Comparison of ENCODE assay signal across 26 cellular contexts in the genomic region with DNA sequence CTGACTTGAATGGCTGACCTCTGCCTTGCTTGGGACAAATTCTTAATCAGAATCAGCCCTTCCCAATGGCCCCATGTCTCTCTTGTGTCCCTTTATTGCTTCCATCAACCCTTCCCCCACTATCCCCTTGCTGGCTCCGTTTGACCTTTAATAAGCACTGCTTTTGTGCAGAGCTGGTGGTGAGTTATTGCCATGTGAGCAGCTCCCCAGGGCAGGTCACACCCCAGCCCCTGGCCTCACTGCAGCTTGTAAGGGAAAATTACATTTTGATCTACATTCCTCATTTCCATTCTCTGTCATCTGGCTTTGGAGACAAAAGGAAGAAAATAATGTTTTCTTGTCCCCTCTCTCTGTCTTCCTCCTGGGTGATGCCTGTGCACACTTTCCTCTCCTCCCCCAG.
"Had no signal": no experiment of that assay in that cellular context is flagged by ENCODE, and none has a peak within 500 bp of the region (broad histone marks: within the 10 kb centered on the region; RNA-seq: fewer than 3 reads in every experiment).

No MANE protein-coding gene starts in this region.

- H3K9me3 Mint-ChIP-seq: type B pancreatic cell had no signal

- FAIRE-seq: endometrium, keratinocyte had no signal

- H3K4me3 Mint-ChIP-seq: activated CD4-positive, alpha-beta memory T cell treated with anti-CD3 and anti-CD28 coated beads, Interleukin-2, amount 10 ng/mL, durations not matched to agents 7 days and 5 days; activated CD4-positive, alpha-beta T cell treated with anti-CD3 and anti-CD28 coated beads, Interleukin-2, amount 10 ng/mL, durations not matched to agents 24 days and 14 days; activated naive CD4-positive, alpha-beta T cell treated with anti-CD3 and anti-CD28 coated beads, Interleukin-2, amount 50 U/mL, for 24 hours; activated naive CD8-positive, alpha-beta T cell treated with anti-CD3 and anti-CD28 coated beads, Interleukin-2, amount 50 U/mL, for 24 hours; activated T-cell treated with anti-CD3 and anti-CD28 coated beads, Interleukin-2, amount 50 U/mL, for 24 hours; naive B cell; stimulated activated memory B cell treated with anti-CD40 and anti-IgM and Interleukin-4, amounts not matched to agents 10 μg/mL and 1 μg/mL and 100 μg/mL, for 72 hours; stimulated activated naive CD8-positive, alpha-beta T cell treated with anti-CD3 and anti-CD28 coated beads, Interleukin-15, amount 100 ng/mL, for 72 hours; T-helper 17 cell; type B pancreatic cell had no signal

- ATAC-seq: activated naive CD8-positive, alpha-beta T cell treated with anti-CD3 and anti-CD28 coated beads, Interleukin-2, amount 50 U/mL, for 24 hours; gastrocnemius medialis; left cardiac atrium; left ventricle myocardium superior; stimulated activated memory B cell treated with anti-CD40 and anti-IgM and Interleukin-4, amounts not matched to agents 10 μg/mL and 1 μg/mL and 100 μg/mL, for 72 hours; stimulated activated naive CD8-positive, alpha-beta T cell treated with anti-CD3 and anti-CD28 coated beads, Interleukin-15, amount 100 ng/mL, for 72 hours; T-helper 17 cell had no signal

- H3K36me3 Mint-ChIP-seq: activated naive CD4-positive, alpha-beta T cell treated with anti-CD3 and anti-CD28 coated beads, Interleukin-2, amount 50 U/mL, for 24 hours; naive B cell; stimulated activated memory B cell treated with anti-CD40 and anti-IgM and Interleukin-4, amounts not matched to agents 10 μg/mL and 1 μg/mL and 100 μg/mL, for 72 hours; type B pancreatic cell had no signal

- H3K27ac Mint-ChIP-seq: activated CD4-positive, alpha-beta memory T cell treated with anti-CD3 and anti-CD28 coated beads, Interleukin-2, amount 10 ng/mL, durations not matched to agents 7 days and 5 days; activated CD4-positive, alpha-beta T cell treated with anti-CD3 and anti-CD28 coated beads, Interleukin-2, amount 10 ng/mL, durations not matched to agents 24 days and 14 days; activated naive CD4-positive, alpha-beta T cell treated with anti-CD3 and anti-CD28 coated beads, Interleukin-2, amount 50 U/mL, for 24 hours; activated naive CD8-positive, alpha-beta T cell treated with anti-CD3 and anti-CD28 coated beads, Interleukin-2, amount 50 U/mL, for 24 hours; activated T-cell treated with anti-CD3 and anti-CD28 coated beads, Interleukin-2, amount 50 U/mL, for 24 hours; naive B cell; stimulated activated memory B cell treated with anti-CD40 and anti-IgM and Interleukin-4, amounts not matched to agents 10 μg/mL and 1 μg/mL and 100 μg/mL, for 72 hours; stimulated activated naive CD8-positive, alpha-beta T cell treated with anti-CD3 and anti-CD28 coated beads, Interleukin-15, amount 100 ng/mL, for 72 hours; T-helper 17 cell; type B pancreatic cell had no signal

- DNase-seq: activated CD4-positive, alpha-beta memory T cell treated with anti-CD3 and anti-CD28 coated beads, Interleukin-2, amount 10 ng/mL, durations not matched to agents 7 days and 5 days; activated CD4-positive, alpha-beta T cell treated with anti-CD3 and anti-CD28 coated beads, Interleukin-2, amount 10 ng/mL, durations not matched to agents 24 days and 14 days; activated CD4-positive, CD25-positive, alpha-beta regulatory T cell treated with anti-CD3 and anti-CD28 coated beads, Interleukin-2, amount 50 U/mL, for 72 hours; activated CD8-positive, alpha-beta memory T cell treated with anti-CD3 and anti-CD28 coated beads, Interleukin-2, amount 50 U/mL, for 48 hours; activated gamma-delta T cell treated with Interleukin-2 at 50 U/mL for 16 hours; activated naive CD8-positive, alpha-beta T cell treated with anti-CD3 and anti-CD28 coated beads, Interleukin-2, amount 50 U/mL, for 24 hours; activated T-cell treated with anti-CD3 and anti-CD28 coated beads, Interleukin-2, amount 50 U/mL, for 24 hours; central memory CD4-positive, alpha-beta T cell; dermis blood vessel endothelial cell; effector CD4-positive, alpha-beta T cell; gastrocnemius medialis; left cardiac atrium; left ventricle myocardium superior; naive B cell; ovary; stimulated activated CD4-positive, alpha-beta T cell treated with anti-CD3 and anti-CD28 coated beads, Interleukin-1b, Interleukin-23, amount 100 ng/mL, for 48 hours; stimulated activated CD4-positive, alpha-beta T cell treated with anti-CD3 and anti-CD28 coated beads, Interleukin-4, amount 100 ng/mL, for 4 hours; stimulated activated CD8-positive, alpha-beta memory T cell treated with anti-CD3 and anti-CD28 coated beads, Interleukin-4, amount 100 ng/mL, for 48 hours; stimulated activated naive CD8-positive, alpha-beta T cell treated with anti-CD3 and anti-CD28 coated beads, Interleukin-15, amount 100 ng/mL, for 72 hours; substantia nigra; T-helper 17 cell had no signal

- H3K4me1 Mint-ChIP-seq: activated CD4-positive, alpha-beta memory T cell treated with anti-CD3 and anti-CD28 coated beads, Interleukin-2, amount 10 ng/mL, durations not matched to agents 7 days and 5 days; activated CD4-positive, alpha-beta T cell treated with anti-CD3 and anti-CD28 coated beads, Interleukin-2, amount 10 ng/mL, durations not matched to agents 24 days and 14 days; activated naive CD4-positive, alpha-beta T cell treated with anti-CD3 and anti-CD28 coated beads, Interleukin-2, amount 50 U/mL, for 24 hours; activated naive CD8-positive, alpha-beta T cell treated with anti-CD3 and anti-CD28 coated beads, Interleukin-2, amount 50 U/mL, for 24 hours; naive B cell; stimulated activated memory B cell treated with anti-CD40 and anti-IgM and Interleukin-4, amounts not matched to agents 10 μg/mL and 1 μg/mL and 100 μg/mL, for 72 hours; stimulated activated naive CD8-positive, alpha-beta T cell treated with anti-CD3 and anti-CD28 coated beads, Interleukin-15, amount 100 ng/mL, for 72 hours; T-helper 17 cell had no signal

- H3K27me3 Mint-ChIP-seq: activated CD4-positive, alpha-beta memory T cell treated with anti-CD3 and anti-CD28 coated beads, Interleukin-2, amount 10 ng/mL, durations not matched to agents 7 days and 5 days; activated CD4-positive, alpha-beta T cell treated with anti-CD3 and anti-CD28 coated beads, Interleukin-2, amount 10 ng/mL, durations not matched to agents 24 days and 14 days; activated naive CD8-positive, alpha-beta T cell treated with anti-CD3 and anti-CD28 coated beads, Interleukin-2, amount 50 U/mL, for 24 hours; stimulated activated memory B cell treated with anti-CD40 and anti-IgM and Interleukin-4, amounts not matched to agents 10 μg/mL and 1 μg/mL and 100 μg/mL, for 72 hours; stimulated activated naive CD8-positive, alpha-beta T cell treated with anti-CD3 and anti-CD28 coated beads, Interleukin-15, amount 100 ng/mL, for 72 hours; T-helper 17 cell had no signal
